ENCODE assay signal across 16 cellular contexts in genomic region chr16:74578433-74578832, GRCh38. TPM values are rescaled to one million over a fixed set of nuclear protein-coding genes. Genes with fewer than 3 reads are reported as not detected.
DNase-seq lines count a peak whose midpoint lies in the region; ATAC-seq and TF ChIP-seq lines count a peak whose summit lies in the region.
"Had no signal": no experiment of that assay in that cellular context is flagged by ENCODE, and none has a peak within 500 bp of the region (broad histone marks: within the 10 kb centered on the region; RNA-seq: fewer than 3 reads in every experiment).

No MANE protein-coding gene starts in this region.

- peak overlapping the region; percentile 23; the same call in 1 of the 2 replicates for H3K27ac ChIP-seq in KMS-11
- H3K27ac ChIP-seq in psoas muscle, result peak overlapping the region; percentile 75
- H3K27ac ChIP-seq: lower lobe of right lung, prostate gland, stomach had no signal

- H3K27me3 Mint-ChIP-seq in activated CD8-positive, alpha-beta T cell treated with anti-CD3 and anti-CD28 coated beads for 36 hours, result no peaks in the 10 kb centered on the region
- no peaks in the 10 kb centered on the region for H3K27me3 Mint-ChIP-seq in activated CD8-positive, alpha-beta T cell treated with anti-CD3 and anti-CD28 coated beads, Interleukin-2, amount 10 ng/mL, durations not matched to agents 7 days and 5 days (ENCODE audit: low read depth)

- no peak for TF ChIP-seq CTCF in activated CD8-positive, alpha-beta T cell treated with anti-CD3 and anti-CD28 coated beads for 36 hours (IDR thresholded peaks at IDR 0.05)
- TF ChIP-seq CTCF in KMS-11 (conservative IDR thresholded peaks at IDR 0.05; ENCODE audit: low read depth, low read length) (no peak), psoas muscle (IDR thresholded peaks at IDR 0.05) (no peak)

- H3K27ac Mint-ChIP-seq in activated CD8-positive, alpha-beta T cell treated with anti-CD3 and anti-CD28 coated beads for 36 hours, result peak overlapping the region; percentile 58
- no peak overlapping the region for H3K27ac Mint-ChIP-seq in activated CD8-positive, alpha-beta T cell treated with anti-CD3 and anti-CD28 coated beads, Interleukin-2, amount 10 ng/mL, durations not matched to agents 7 days and 5 days
- H3K27ac Mint-ChIP-seq: nephron had no signal

- H3K4me1 ChIP-seq in KMS-11 (ENCODE audit: low read depth, poor library complexity, severe bottlenecking) (peaks cover 85% of the 10 kb centered on the region), psoas muscle (peaks cover 68% of the 10 kb centered on the region)
- H3K4me1 ChIP-seq: prostate gland had no signal

- H3K4me1 Mint-ChIP-seq in activated CD8-positive, alpha-beta T cell treated with anti-CD3 and anti-CD28 coated beads for 36 hours (ENCODE audit: low read depth), result peaks cover 64% of the 10 kb centered on the region
- H3K4me1 Mint-ChIP-seq in activated CD8-positive, alpha-beta T cell treated with anti-CD3 and anti-CD28 coated beads, Interleukin-2, amount 10 ng/mL, durations not matched to agents 7 days and 5 days (ENCODE audit: low read depth), result peaks cover 37% of the 10 kb centered on the region

- POLR2A ChIA-PET in activated CD8-positive, alpha-beta T cell treated with anti-CD3 and anti-CD28 coated beads for 36 hours (lab: Charles Lee), result interaction anchor here (0.5 to 1.4 kb wide), 5 partner anchors 8 to 105 kb away, joined by 3 to 4 read pairs (median 3); no protein-coding TSS in a partner anchor
- POLR2A ChIA-PET in activated CD8-positive, alpha-beta T cell treated with anti-CD3 and anti-CD28 coated beads, Interleukin-2, amount 10 ng/mL, durations not matched to agents 7 days and 5 days (lab: Charles Lee), result interaction anchor here (0.6 to 1.6 kb wide), 4 partner anchors 8 to 216 kb away, joined by 3 to 6 read pairs (median 4); partner anchors contain the start of gene GLG1

- no peak overlapping the region for H3K9ac ChIP-seq in KMS-11

- DNase-seq in activated CD8-positive, alpha-beta T cell treated with anti-CD3 and anti-CD28 coated beads for 36 hours, result no peak
- DNase-seq in activated CD8-positive, alpha-beta T cell treated with anti-CD3 and anti-CD28 coated beads, Interleukin-2, amount 10 ng/mL, durations not matched to agents 7 days and 5 days, result no peak
- DNase-seq in amniotic epithelial cell (ENCODE audit: low read depth) (peak; percentile 17), psoas muscle (no peak), left lobe of liver (ENCODE audit: low spot score) (no peak)
- DNase-seq: activated T-cell treated with anti-CD3 and anti-CD28 coated beads for 4 hours; central memory CD4-positive, alpha-beta T cell; lower lobe of right lung; NCI-H82; RPMI8226; stomach had no signal

- H2AFZ ChIP-seq in KMS-11 (ENCODE audit: low read depth), result no peak overlapping the region

- no peaks in the 10 kb centered on the region for H3K9me3 ChIP-seq in psoas muscle
- H3K9me3 ChIP-seq: lower lobe of right lung, prostate gland, stomach had no signal

- H3K36me3 ChIP-seq in KMS-11 (ENCODE audit: insufficient read depth), result no peaks in the 10 kb centered on the region
- H3K36me3 ChIP-seq in psoas muscle (ENCODE audit: insufficient read depth in 1 of 2, low read depth in 1 of 2), result no peaks in the 10 kb centered on the region
- H3K36me3 ChIP-seq: lower lobe of right lung, prostate gland, stomach had no signal

- H3K4me2 ChIP-seq in KMS-11, result peak overlapping the region; percentile 46; the same call in 1 of the 2 replicates

- 81 to 89% (median 81%) methylated on average over 3 of the region's 3 CpGs for WGBS in psoas muscle, 3 donors

- H3K4me3 ChIP-seq in KMS-11 (IDR thresholded peaks at IDR 0.05; ENCODE audit: insufficient read depth, low read depth, low read length), result no peak overlapping the region
- no peak overlapping the region for H3K4me3 ChIP-seq in psoas muscle
- H3K4me3 ChIP-seq: lower lobe of right lung, prostate gland, stomach had no signal

- H3K79me2 ChIP-seq in KMS-11 (ENCODE audit: insufficient read depth, low read depth), result peaks cover 95% of the 10 kb centered on the region

- H3K9me3 Mint-ChIP-seq in activated CD8-positive, alpha-beta T cell treated with anti-CD3 and anti-CD28 coated beads for 36 hours, result no peaks in the 10 kb centered on the region
- no peaks in the 10 kb centered on the region for H3K9me3 Mint-ChIP-seq in activated CD8-positive, alpha-beta T cell treated with anti-CD3 and anti-CD28 coated beads, Interleukin-2, amount 10 ng/mL, durations not matched to agents 7 days and 5 days (ENCODE audit: insufficient read depth)
- H3K9me3 Mint-ChIP-seq: nephron had no signal

- no peak for ATAC-seq in activated CD8-positive, alpha-beta T cell treated with anti-CD3 and anti-CD28 coated beads for 36 hours
- no peak for ATAC-seq in activated CD8-positive, alpha-beta T cell treated with anti-CD3 and anti-CD28 coated beads, Interleukin-2, amount 10 ng/mL, durations not matched to agents 7 days and 5 days
- ATAC-seq in psoas muscle, result no peak
- no peak for ATAC-seq in left lobe of liver
- no peak for ATAC-seq in HG03045 (IDR thresholded peaks at IDR 0.05; ENCODE audit: unreplicated experiment)
- ATAC-seq in HG02759 (IDR thresholded peaks at IDR 0.05; ENCODE audit: unreplicated experiment), result no peak
- ATAC-seq: lower lobe of right lung had no signal

- intact Hi-C loops in activated CD8-positive, alpha-beta T cell treated with anti-CD3 and anti-CD28 coated beads for 36 hours (cut with micrococcal nuclease), result no loop called here
- intact Hi-C loops in psoas muscle (cut with DNase I), result no loop called here

- peaks cover 3% of the 10 kb centered on the region for H3K36me3 Mint-ChIP-seq in activated CD8-positive, alpha-beta T cell treated with anti-CD3 and anti-CD28 coated beads for 36 hours (ENCODE audit: low read depth)
- H3K36me3 Mint-ChIP-seq in activated CD8-positive, alpha-beta T cell treated with anti-CD3 and anti-CD28 coated beads, Interleukin-2, amount 10 ng/mL, durations not matched to agents 7 days and 5 days (ENCODE audit: low read depth), result peaks cover 11% of the 10 kb centered on the region

- H4K20me1 ChIP-seq in KMS-11 (ENCODE audit: insufficient read depth), result no peaks in the 10 kb centered on the region; the same call in 1 of the 2 replicates

- no peak overlapping the region for H3K4me3 Mint-ChIP-seq in activated CD8-positive, alpha-beta T cell treated with anti-CD3 and anti-CD28 coated beads for 36 hours
- H3K4me3 Mint-ChIP-seq in activated CD8-positive, alpha-beta T cell treated with anti-CD3 and anti-CD28 coated beads, Interleukin-2, amount 10 ng/mL, durations not matched to agents 7 days and 5 days, result no peak overlapping the region
- H3K4me3 Mint-ChIP-seq: nephron had no signal

- H3K27me3 ChIP-seq in KMS-11 (ENCODE audit: insufficient read depth, low read depth) (no peaks in the 10 kb centered on the region), psoas muscle (ENCODE audit: insufficient read depth in 3 of 3, low read length in 2 of 3) (no peaks in the 10 kb centered on the region)
- H3K27me3 ChIP-seq: stomach had no signal

- CTCF ChIA-PET in activated CD8-positive, alpha-beta T cell treated with anti-CD3 and anti-CD28 coated beads for 36 hours (lab: Charles Lee), result interaction anchor here (0.8 to 1.3 kb wide), 2 partner anchors 9 to 106 kb away, joined by 3 read pairs; no protein-coding TSS in a partner anchor
- CTCF ChIA-PET in activated CD8-positive, alpha-beta T cell treated with anti-CD3 and anti-CD28 coated beads, Interleukin-2, amount 10 ng/mL, durations not matched to agents 7 days and 5 days (lab: Charles Lee), result interaction anchor here (0.8 to 1.4 kb wide), 5 partner anchors 9 to 45 kb away, joined by 3 to 5 read pairs (median 3); partner anchors contain the start of gene GLG1

RNA-seq across cellular contexts. Expression of gene GLG1, which starts 28.5 kb away (rescaled TPM):
- 10 to 100 TPM; 70.0 to 74.9 TPM for total RNA-seq in activated CD8-positive, alpha-beta T cell treated with anti-CD3 and anti-CD28 coated beads for 36 hours
- 100 to 1,000 TPM; 110 to 112 TPM for total RNA-seq in activated CD8-positive, alpha-beta T cell treated with anti-CD3 and anti-CD28 coated beads, Interleukin-2, amount 10 ng/mL, durations not matched to agents 7 days and 5 days
- total RNA-seq in psoas muscle (100 to 1,000 TPM in 1 of 4 donors, 10 to 100 TPM in 3; 60.1 to 107 (median 76.5) TPM), left lobe of liver (49.6 TPM)
- polyA plus RNA-seq in psoas muscle, result 10 to 100 TPM; 19.7 to 57.6 (median 24.6) TPM
